8 cellular contexts compared by ENCODE assay signal in genomic region chr14:96275182-96276112, GRCh38. TPM values are rescaled to one million over a fixed set of nuclear protein-coding genes. Genes with fewer than 3 reads are reported as not detected.
DNase-seq lines count a peak whose midpoint lies in the region; ATAC-seq and TF ChIP-seq lines count a peak whose summit lies in the region.

No MANE protein-coding gene starts in this region.

- BruUV-seq in PC-3 (replicated peaks; lab: Mats Ljungman, UMichigan): no TSS peak

- H3K9me3 ChIP-seq in PC-3 (ENCODE audit: low read length): no peaks in the 10 kb centered on the region
- H3K9me3 ChIP-seq in osteoblast (ENCODE audit: low read depth, low read length): peaks cover 11% of the 10 kb centered on the region
- H3K9me3 ChIP-seq in testis: no peaks in the 10 kb centered on the region

- 10 to 15% methylated on average over 16 of the region's 16 CpGs for WGBS in testis, 2 donors

- H2AFZ ChIP-seq in PC-3 (ENCODE audit: low read length) (no peak overlapping the region; the same call in 1 of the 2 replicates), osteoblast (ENCODE audit: low read length) (peak overlapping the region; percentile 18)

- POLR2A ChIA-PET in PC-3 (lab: Charles Lee; ENCODE audit: unreplicated experiment): no interaction called here

- H3K36me3 ChIP-seq in PC-3 (ENCODE audit: low read depth, low read length) (no peaks in the 10 kb centered on the region), osteoblast (ENCODE audit: insufficient read depth, low read length) (no peaks in the 10 kb centered on the region), testis (ENCODE audit: low read depth, missing control alignments) (no peaks in the 10 kb centered on the region)

- no peaks in the 10 kb centered on the region for H3F3A ChIP-seq in PC-3 (ENCODE audit: low read length, unreplicated experiment)

- H3K4me3 ChIP-seq in PC-3 (ENCODE audit: low read length): no peak overlapping the region
- H3K4me3 ChIP-seq in fibroblast of villous mesenchyme (ENCODE audit: low read depth, low read length): no peak overlapping the region
- H3K4me3 ChIP-seq in osteoblast (ENCODE audit: insufficient read depth, low read length): no peak overlapping the region
- no peak overlapping the region for H3K4me3 ChIP-seq in testis

- H3K27ac ChIP-seq in PC-3 (ENCODE audit: low read length) (no peak overlapping the region), osteoblast (ENCODE audit: low read depth, low read length) (peak overlapping the region; percentile 89), testis (no peak overlapping the region)

- TF ChIP-seq CTCF in PC-3 (conservative IDR thresholded peaks at IDR 0.05; ENCODE audit: low read depth, low read length) (peak; percentile 93), fibroblast of villous mesenchyme (IDR thresholded peaks at IDR 0.05; ENCODE audit: insufficient read depth, low read depth, low read length) (peak; percentile 96), osteoblast (IDR thresholded peaks at IDR 0.05; ENCODE audit: extremely low read depth, low read depth, low read length) (peak; percentile 98), testis (IDR thresholded peaks at IDR 0.05) (peak; percentile 78 to 94 (median 82))

- intact Hi-C loops in PC-3 (cut with micrococcal nuclease): loop anchor here (1.0 kb wide), 3 partner anchors 175 to 714 kb away; no protein-coding TSS in a partner anchor
- intact Hi-C loops in testis (cut with DNase I; ENCODE audit: low total_unique reads): no loop called here

- no peak overlapping the region for H3K9ac ChIP-seq in PC-3 (ENCODE audit: low read length)

- H3K9me2 ChIP-seq in PC-3 (replicated peaks; ENCODE audit: low read length): no peaks in the 10 kb centered on the region

- peak; percentile 88 for DNase-seq in COLO668 (lab: John Stamatoyannopoulos, UW; ENCODE audit: unreplicated experiment)
- peak; percentile 48 for DNase-seq in HT1080 (ENCODE audit: low read depth)
- DNase-seq in PC-3: peak; percentile 60
- peak; percentile 35 to 53 for DNase-seq in activated T-helper 1 cell treated with anti-CD3 and anti-CD28 coated beads, Interleukin-2, amount 50 U/mL, for 16 hours (ENCODE audit: low read depth in 1 of 2, low spot score in 1 of 2)
- peak; percentile 84 for DNase-seq in fibroblast of villous mesenchyme (ENCODE audit: low read depth)
- DNase-seq in osteoblast (ENCODE audit: insufficient read length, low spot score, missing footprints): no peak
- DNase-seq in testis: peak; percentile 85

- no peaks in the 10 kb centered on the region for H3K79me2 ChIP-seq in PC-3 (ENCODE audit: low read length)
- no peaks in the 10 kb centered on the region for H3K79me2 ChIP-seq in osteoblast (ENCODE audit: insufficient read depth, low read length)

- H3K27me3 ChIP-seq in PC-3 (ENCODE audit: low read length): no peaks in the 10 kb centered on the region
- no peaks in the 10 kb centered on the region for H3K27me3 ChIP-seq in osteoblast (ENCODE audit: insufficient read depth, low read length)
- no peaks in the 10 kb centered on the region for H3K27me3 ChIP-seq in testis

- H4K20me1 ChIP-seq in PC-3 (ENCODE audit: low read length): no peaks in the 10 kb centered on the region
- no peaks in the 10 kb centered on the region for H4K20me1 ChIP-seq in osteoblast (ENCODE audit: insufficient read depth, low read length)

- H3K4me1 ChIP-seq in PC-3 (ENCODE audit: insufficient read depth, low read length) (no peaks in the 10 kb centered on the region), osteoblast (ENCODE audit: insufficient read depth, low read length) (peaks cover 30% of the 10 kb centered on the region), testis (peaks cover 6% of the 10 kb centered on the region)

- 0 out of 2 replicates have a peak overlapping the region, but pooled peaks have one; percentile 26 for H3K4me2 ChIP-seq in PC-3 (ENCODE audit: low read length)
- peak overlapping the region; percentile 50 for H3K4me2 ChIP-seq in osteoblast (ENCODE audit: insufficient read depth, low read length)

- no peak for TF ChIP-seq POLR2A in testis (IDR thresholded peaks at IDR 0.05)

- ATAC-seq in PC-3: peak; percentile 74
- no peak for ATAC-seq in HG02885 (IDR thresholded peaks at IDR 0.05; ENCODE audit: poor library complexity, unreplicated experiment)

- CTCF ChIA-PET in PC-3 (lab: Charles Lee): interaction anchor here (1.0 to 1.1 kb wide), 2 partner anchors 49 to 175 kb away, joined by 3 to 4 read pairs; no protein-coding TSS in a partner anchor

RNA-seq across cellular contexts. Expression of gene BDKRB1, which starts 19.4 kb away (rescaled TPM):
- total RNA-seq in HT1080 (2014; rRNA removed; shearing (Covaris generic)): 0.43 TPM in 1 of 2 replicates, not detected in the other
- polyA plus RNA-seq in HT1080 (2015; cell fraction: cytosol; rRNA removed): 2.1 and 2.8 TPM in 2 replicates
- polyA plus RNA-seq in HT1080 (2015; cell fraction: nucleus; rRNA removed): 4.4 and 7.6 TPM in 2 replicates
- total RNA-seq in PC-3 (2014; rRNA removed) (0.69 TPM in 1 of 2 replicates, not detected in the other), fibroblast of villous mesenchyme (5.8 and 15.1 TPM in 2 replicates), osteoblast (0.59 and 0.72 TPM in 2 replicates), testis (1 to 10 TPM; 3.3 to 3.4 TPM)
- 4.9 TPM for polyA plus RNA-seq in testis (ENCODE audit: insufficient read depth, low read depth, low replicate concordance)
